ENCODE assay signal across 12 cellular contexts in genomic region chr6:87905101-87905517, GRCh38.
A peak's percentile ranks its signal among the peaks of the same experiment; 100 is the strongest.
DNase-seq lines count a peak whose midpoint lies in the region; ATAC-seq and TF ChIP-seq lines count a peak whose summit lies in the region.
"Had no signal": no experiment of that assay in that cellular context is flagged by ENCODE, and none has a peak within 500 bp of the region (broad histone marks: within the 10 kb centered on the region; RNA-seq: fewer than 3 reads in every experiment).

No MANE protein-coding gene starts in this region.

- no peak for TF ChIP-seq POLR2A in prostate gland (IDR thresholded peaks at IDR 0.05)

- H3K27me3 ChIP-seq in psoas muscle (ENCODE audit: insufficient read depth in 3 of 3, low read length in 2 of 3) (no peaks in the 10 kb centered on the region), prostate gland (replicated peaks; ENCODE audit: insufficient read depth) (no peaks in the 10 kb centered on the region)
- H3K27me3 ChIP-seq: SJSA1 had no signal

- intact Hi-C loops in psoas muscle (cut with DNase I), result no loop called here
- intact Hi-C loops in prostate gland (cut with DNase I), result no loop called here

- no peaks in the 10 kb centered on the region for H3K4me1 ChIP-seq in psoas muscle
- no peaks in the 10 kb centered on the region for H3K4me1 ChIP-seq in prostate gland (replicated peaks)

- H3K9me3 ChIP-seq in psoas muscle (no peaks in the 10 kb centered on the region), prostate gland (no peaks in the 10 kb centered on the region)
- H3K9me3 ChIP-seq: SJSA1 had no signal

- no peak overlapping the region for H3K4me3 ChIP-seq in psoas muscle
- H3K4me3 ChIP-seq in prostate gland, result no peak overlapping the region
- H3K4me3 ChIP-seq: SJSA1, skin epidermis had no signal

- peak; percentile 80 for ATAC-seq in GM18868 (IDR thresholded peaks at IDR 0.05; ENCODE audit: unreplicated experiment)
- peak; percentile 86 for ATAC-seq in GM21619 (IDR thresholded peaks at IDR 0.05; ENCODE audit: unreplicated experiment)
- peak; percentile 79 for ATAC-seq in HG03175 (IDR thresholded peaks at IDR 0.05; ENCODE audit: unreplicated experiment)
- no peak for ATAC-seq in psoas muscle

- peak; percentile 20 for DNase-seq in epithelial cell of prostate (ENCODE audit: low read depth, low spot score)
- DNase-seq in psoas muscle, result no peak
- no peak for DNase-seq in SW480 (ENCODE audit: low spot score)
- DNase-seq in NCI-H524 treated with DMSO at 0.1 percent for 48 hours (lab: John Stamatoyannopoulos, UW), result no peak
- DNase-seq in prostate gland (ENCODE audit: low spot score), result no peak
- DNase-seq: H7, NCI-H1436 had no signal

- WGBS in psoas muscle, 3 donors, result 65 to 79% (median 78%) methylated on average over 2 of the region's 2 CpGs
- 55% methylated on average over 2 of the region's 2 CpGs for WGBS in prostate gland

- H3K36me3 ChIP-seq in psoas muscle (ENCODE audit: insufficient read depth in 1 of 2, low read depth in 1 of 2), result no peaks in the 10 kb centered on the region
- H3K36me3 ChIP-seq in prostate gland, result no peaks in the 10 kb centered on the region
- H3K36me3 ChIP-seq: SJSA1 had no signal

- H3K27ac ChIP-seq in epithelial cell of prostate (no peak overlapping the region), psoas muscle (no peak overlapping the region), prostate gland (no peak overlapping the region)
- H3K27ac ChIP-seq: SJSA1, skin epidermis had no signal

- TF ChIP-seq CTCF in psoas muscle (IDR thresholded peaks at IDR 0.05), result no peak
- TF ChIP-seq CTCF in prostate gland (IDR thresholded peaks at IDR 0.05), result no peak

Comparison
In these comparisons a context has a peak if more than half of its experiments do, and no peak if none do; other contexts are left out.
1. ATAC-seq: peak in GM18868 (single experiment), GM21619 (single experiment) and HG03175 (single experiment); none in psoas muscle (0 of 4).